ENCODE assay signal across 8 cellular contexts in genomic region chr2:151260492-151261239, GRCh38. TPM values are rescaled to one million over a fixed set of nuclear protein-coding genes. Genes with fewer than 3 reads are reported as not detected.
DNase-seq lines count a peak whose midpoint lies in the region; ATAC-seq, FAIRE-seq and TF ChIP-seq lines count a peak whose summit lies in the region.

No MANE protein-coding gene starts in this region.

- no peaks in the 10 kb centered on the region for H3K27me3 Mint-ChIP-seq in CD4-positive, alpha-beta T cell
- no peaks in the 10 kb centered on the region for H3K27me3 Mint-ChIP-seq in activated T-helper 17 cell treated with anti-CD3 and anti-CD28 coated beads, Interleukin-2, amount 50 U/mL, for 72 hours
- no peaks in the 10 kb centered on the region for H3K27me3 Mint-ChIP-seq in stimulated activated memory B cell treated with anti-CD40 and anti-IgM and Interleukin-4, amounts not matched to agents 10 μg/mL and 1 μg/mL and 100 μg/mL, for 72 hours

- peaks cover 39% of the 10 kb centered on the region for H3K4me1 Mint-ChIP-seq in CD4-positive, alpha-beta T cell (ENCODE audit: low read depth)
- H3K4me1 Mint-ChIP-seq in activated T-helper 17 cell treated with anti-CD3 and anti-CD28 coated beads, Interleukin-2, amount 50 U/mL, for 72 hours = peaks cover 6% of the 10 kb centered on the region
- H3K4me1 Mint-ChIP-seq in stimulated activated memory B cell treated with anti-CD40 and anti-IgM and Interleukin-4, amounts not matched to agents 10 μg/mL and 1 μg/mL and 100 μg/mL, for 72 hours = peaks cover 22% of the 10 kb centered on the region

- H3K9ac ChIP-seq in iPS-18a (ENCODE audit: low read length) = peak overlapping the region; percentile 78

- ATAC-seq in CD4-positive, alpha-beta T cell (ENCODE audit: poor library complexity) = peak; percentile 24
- peak; percentile 29 for ATAC-seq in GM19395 (IDR thresholded peaks at IDR 0.05; ENCODE audit: unreplicated experiment)
- ATAC-seq in HG03460 (IDR thresholded peaks at IDR 0.05; ENCODE audit: unreplicated experiment) = peak; percentile 16
- ATAC-seq in activated T-helper 17 cell treated with anti-CD3 and anti-CD28 coated beads, Interleukin-2, amount 50 U/mL, for 72 hours (replicated peaks) = no peak
- no peak for ATAC-seq in stimulated activated memory B cell treated with anti-CD40 and anti-IgM and Interleukin-4, amounts not matched to agents 10 μg/mL and 1 μg/mL and 100 μg/mL, for 72 hours

- no peak for TF ChIP-seq CTCF in CD4-positive, alpha-beta T cell (IDR thresholded peaks at IDR 0.05)

- H3K36me3 Mint-ChIP-seq in CD4-positive, alpha-beta T cell (ENCODE audit: low read depth) = peaks cover 25% of the 10 kb centered on the region
- peaks cover under 1% of the 10 kb centered on the region for H3K36me3 Mint-ChIP-seq in activated T-helper 17 cell treated with anti-CD3 and anti-CD28 coated beads, Interleukin-2, amount 50 U/mL, for 72 hours (ENCODE audit: low read depth)
- peaks cover under 1% of the 10 kb centered on the region for H3K36me3 Mint-ChIP-seq in stimulated activated memory B cell treated with anti-CD40 and anti-IgM and Interleukin-4, amounts not matched to agents 10 μg/mL and 1 μg/mL and 100 μg/mL, for 72 hours

- no peaks in the 10 kb centered on the region for H3K27me3 ChIP-seq in CD4-positive, alpha-beta T cell (ENCODE audit: control insufficient read depth, insufficient read depth, low read length)
- peaks cover 13% of the 10 kb centered on the region for H3K27me3 ChIP-seq in iPS-18a (ENCODE audit: control insufficient read depth, insufficient read depth, low read length)

- H3K4me1 ChIP-seq in iPS-18a (ENCODE audit: control insufficient read depth, low read depth, low read length) = peaks cover 23% of the 10 kb centered on the region

- no peaks in the 10 kb centered on the region for H3K9me3 ChIP-seq in CD4-positive, alpha-beta T cell (ENCODE audit: control insufficient read depth, low read length)
- no peaks in the 10 kb centered on the region for H3K9me3 ChIP-seq in iPS-18a (ENCODE audit: control insufficient read depth, low read depth, low read length)

- DNase-seq in CD4-positive, alpha-beta T cell = peak in 2 of 10 experiments; percentile 1 to 12
- DNase-seq in urothelium cell line (ENCODE audit: low spot score) = no peak
- DNase-seq in NK-92 treated with Interleukin-12 subunit alpha and Interleukin-12 subunit beta, amount 100 ng/mL, for 24 hours (lab: John Stamatoyannopoulos, UW) = no peak

- no peak for FAIRE-seq in urothelium cell line (lab: Jason Lieb, UNC)

- H3K4me3 ChIP-seq in iPS-18a (ENCODE audit: low read length) = peak overlapping the region; percentile 72

- POLR2A ChIA-PET in CD4-positive, alpha-beta T cell (lab: Charles Lee) = interaction anchor here (0.6 to 6.2 kb wide), 19 partner anchors 8 to 1687 kb away, joined by 3 to 145 read pairs (median 4); partner anchors contain the start of genes MMADHC, NMI, PRPF40A and RIF1

- peak overlapping the region; percentile 96 for H3K27ac ChIP-seq in CD4-positive, alpha-beta T cell (ENCODE audit: low read depth, low read length)
- H3K27ac ChIP-seq in iPS-18a (ENCODE audit: low read length) = no peak overlapping the region

- no peaks in the 10 kb centered on the region for H3K9me3 Mint-ChIP-seq in CD4-positive, alpha-beta T cell
- H3K9me3 Mint-ChIP-seq in activated T-helper 17 cell treated with anti-CD3 and anti-CD28 coated beads, Interleukin-2, amount 50 U/mL, for 72 hours = no peaks in the 10 kb centered on the region
- H3K9me3 Mint-ChIP-seq in stimulated activated memory B cell treated with anti-CD40 and anti-IgM and Interleukin-4, amounts not matched to agents 10 μg/mL and 1 μg/mL and 100 μg/mL, for 72 hours = no peaks in the 10 kb centered on the region

- no peaks in the 10 kb centered on the region for H3K36me3 ChIP-seq in iPS-18a (ENCODE audit: control insufficient read depth, low read depth, low read length)

- peak overlapping the region; percentile 96 for H3K27ac Mint-ChIP-seq in CD4-positive, alpha-beta T cell
- H3K27ac Mint-ChIP-seq in activated T-helper 17 cell treated with anti-CD3 and anti-CD28 coated beads, Interleukin-2, amount 50 U/mL, for 72 hours = peak overlapping the region; percentile 89
- peak overlapping the region; percentile 98 for H3K27ac Mint-ChIP-seq in stimulated activated memory B cell treated with anti-CD40 and anti-IgM and Interleukin-4, amounts not matched to agents 10 μg/mL and 1 μg/mL and 100 μg/mL, for 72 hours

- intact Hi-C loops in CD4-positive, alpha-beta T cell (cut with DNase I, micrococcal nuclease) = loop anchor here (1.0 to 10.0 kb wide), 3 partner anchors 29 to 564 kb away; partner anchors contain the start of genes ARL5A (in 1 of the 2), NMI (in 1 of the 2) and RIF1 (in 1 of the 2)

- CTCF ChIA-PET in CD4-positive, alpha-beta T cell (lab: Charles Lee) = interaction anchor here (1.8 kb wide), 1 partner anchor 30 kb away, joined by 8 read pairs; the partner anchor contains the start of gene NMI

- H3K4me3 Mint-ChIP-seq in CD4-positive, alpha-beta T cell = peak overlapping the region; percentile 84
- H3K4me3 Mint-ChIP-seq in activated T-helper 17 cell treated with anti-CD3 and anti-CD28 coated beads, Interleukin-2, amount 50 U/mL, for 72 hours = peak overlapping the region; percentile 89
- peak overlapping the region; percentile 92 for H3K4me3 Mint-ChIP-seq in stimulated activated memory B cell treated with anti-CD40 and anti-IgM and Interleukin-4, amounts not matched to agents 10 μg/mL and 1 μg/mL and 100 μg/mL, for 72 hours

RNA-seq across cellular contexts. Expression of gene RBM43, which starts 1.0 kb away (rescaled TPM):
- 10 to 100 TPM; 15.0 to 16.0 TPM for total RNA-seq in CD4-positive, alpha-beta T cell
- 1 to 10 TPM; 2.5 to 2.9 TPM for total RNA-seq in activated T-helper 17 cell treated with anti-CD3 and anti-CD28 coated beads, Interleukin-2, amount 50 U/mL, for 72 hours

RNA-seq across cellular contexts. Expression of gene NMI, which starts 28.8 kb away (rescaled TPM):
- total RNA-seq in CD4-positive, alpha-beta T cell = 10 to 100 TPM; 23.5 to 24.2 TPM
- total RNA-seq in activated T-helper 17 cell treated with anti-CD3 and anti-CD28 coated beads, Interleukin-2, amount 50 U/mL, for 72 hours = 10 to 100 TPM; 15.1 to 24.1 TPM

Comparison
In these comparisons a context has a peak if more than half of its experiments do, and no peak if none do; other contexts are left out.
1. ATAC-seq: peak in CD4-positive, alpha-beta T cell (single experiment), GM19395 (single experiment) and HG03460 (single experiment); none in activated T-helper 17 cell treated with anti-CD3 and anti-CD28 coated beads, Interleukin-2, amount 50 U/mL, for 72 hours (single experiment) and stimulated activated memory B cell treated with anti-CD40 and anti-IgM and Interleukin-4, amounts not matched to agents 10 μg/mL and 1 μg/mL and 100 μg/mL, for 72 hours (single experiment).
2. RNA of gene RBM43, which starts 1.0 kb away (total RNA-seq): 15.0 to 16.0 TPM in CD4-positive, alpha-beta T cell; 2.5 to 2.9 TPM in activated T-helper 17 cell treated with anti-CD3 and anti-CD28 coated beads, Interleukin-2, amount 50 U/mL, for 72 hours; every median in the first group is over 4 times any median in the second.
3. Peak in every context shown above with its lines, with median percentiles within 50 percentile points of each other: H3K27ac Mint-ChIP-seq and H3K4me3 Mint-ChIP-seq.